In genomic region chr14:102644523-102644922, GRCh38 we compare ENCODE assay signal across 1 cellular context.
TF ChIP-seq lines count a peak whose summit lies in the region.

No MANE protein-coding gene starts in this region.

TF ChIP-seq in WTC11, 78 proteins besides CTCF, POLR2A, EP300 and RAD21 (continued from another document):
- TF ChIP-seq, protein P1, sequence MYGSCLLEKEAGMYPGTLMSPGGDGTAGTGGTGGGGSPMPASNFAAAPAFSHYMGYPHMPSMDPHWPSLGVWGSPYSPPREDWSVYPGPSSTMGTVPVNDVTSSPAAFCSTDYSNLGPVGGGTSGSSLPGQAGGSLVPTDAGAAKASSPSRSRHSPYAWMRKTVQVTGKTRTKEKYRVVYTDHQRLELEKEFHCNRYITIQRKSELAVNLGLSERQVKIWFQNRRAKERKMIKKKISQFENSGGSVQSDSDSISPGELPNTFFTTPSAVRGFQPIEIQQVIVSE (CRISPR knock-in tag; IDR thresholded peaks at IDR 0.05; ENCODE audit: borderline replicate concordance) = no peak
- no peak for TF ChIP-seq TEAD1 (CRISPR knock-in tag; IDR thresholded peaks at IDR 0.05)
